19 cellular contexts compared by ENCODE assay signal in genomic region chr11:104892723-104893511, GRCh38. TPM values are rescaled to one million over a fixed set of nuclear protein-coding genes. Genes with fewer than 3 reads are reported as not detected.
DNase-seq lines count a peak whose midpoint lies in the region; ATAC-seq and TF ChIP-seq lines count a peak whose summit lies in the region.
"Had no signal": no experiment of that assay in that cellular context is flagged by ENCODE, and none has a peak within 500 bp of the region (broad histone marks: within the 10 kb centered on the region; RNA-seq: fewer than 3 reads in every experiment).

No MANE protein-coding gene starts in this region.

- TF ChIP-seq CTCF in smooth muscle cell (IDR thresholded peaks at IDR 0.05; ENCODE audit: borderline replicate concordance, insufficient read depth, poor library complexity, severe bottlenecking): no peak

- WGBS in smooth muscle cell (ENCODE audit: low lambda C conversion rate): 10% methylated on average over 3 of the region's 3 CpGs

- H3K9me3 ChIP-seq in smooth muscle cell (replicated peaks; ENCODE audit: low read depth): no peaks in the 10 kb centered on the region
- H3K9me3 ChIP-seq: sigmoid colon, testis had no signal

- H3K4me1 ChIP-seq in smooth muscle cell (ENCODE audit: low read depth): no peaks in the 10 kb centered on the region
- H3K4me1 ChIP-seq: testis had no signal

- no peaks in the 10 kb centered on the region for H4K20me1 ChIP-seq in smooth muscle cell (ENCODE audit: low read depth)

- H3K27me3 ChIP-seq in smooth muscle cell (ENCODE audit: low read depth): no peaks in the 10 kb centered on the region
- H3K27me3 ChIP-seq: sigmoid colon, testis had no signal

- H3K9ac ChIP-seq in smooth muscle cell (ENCODE audit: low read depth): peak overlapping the region; percentile 24

- DNase-seq in HS-27A (ENCODE audit: low read depth) (peak; percentile 5), astrocyte of the hippocampus (ENCODE audit: low read depth, low spot score) (peak; percentile 24), glomerular endothelial cell (ENCODE audit: extremely low read depth, low read depth, low spot score) (peak; percentile 14), smooth muscle cell (lab: John Stamatoyannopoulos, UW; ENCODE audit: unreplicated experiment) (no peak), Kasumi-1 (lab: John Stamatoyannopoulos, UW) (no peak), iPS-NIHi7 (ENCODE audit: extremely low spot score) (no peak)
- DNase-seq in stimulated activated CD4-positive, alpha-beta T cell treated with anti-CD3 and anti-CD28 coated beads, Interleukin-2, amount 100 ng/mL, for 24 hours: no peak
- DNase-seq: activated CD4-positive, alpha-beta T cell treated with anti-CD3 and anti-CD28 coated beads, Interleukin-2, amount 10 ng/mL, durations not matched to agents 7 days and 5 days; activated naive CD8-positive, alpha-beta T cell treated with anti-CD3 and anti-CD28 coated beads for 36 hours; activated T-cell treated with anti-CD3 and anti-CD28 coated beads for 4 hours; Calu3; central memory CD4-positive, alpha-beta T cell; midbrain; NCI-H1930; NCI-H526 treated with DMSO at 0.1 percent for 48 hours; sigmoid colon; stimulated activated CD4-positive, alpha-beta T cell treated with anti-CD3 and anti-CD28 coated beads, Interleukin-4, amount 100 ng/mL, for 4 hours; testis had no signal

- H2AFZ ChIP-seq in smooth muscle cell (ENCODE audit: low read depth): peak overlapping the region; percentile 87

- H3K79me2 ChIP-seq in smooth muscle cell (ENCODE audit: low read depth): no peaks in the 10 kb centered on the region

- H3K27ac ChIP-seq in smooth muscle cell (ENCODE audit: low read depth): peak overlapping the region; percentile 75
- H3K27ac ChIP-seq: sigmoid colon had no signal

- H3K36me3 ChIP-seq in smooth muscle cell (ENCODE audit: low read depth): no peaks in the 10 kb centered on the region
- H3K36me3 ChIP-seq: sigmoid colon had no signal

- no peak for ATAC-seq in GM19452 (IDR thresholded peaks at IDR 0.05; ENCODE audit: unreplicated experiment)

- peaks cover 6% of the 10 kb centered on the region for H3F3A ChIP-seq in smooth muscle cell (ENCODE audit: low read depth)

- H3K4me3 ChIP-seq in smooth muscle cell: no peak overlapping the region
- H3K4me3 ChIP-seq: sigmoid colon, testis had no signal

- H3K4me2 ChIP-seq in smooth muscle cell: peak overlapping the region; percentile 52

RNA-seq across cellular contexts. Expression of gene CASP12, which starts 5.3 kb away (rescaled TPM):
- 1.0 and 3.0 TPM in 2 replicates for total RNA-seq in glomerular endothelial cell
- not detected in 2 replicates for total RNA-seq in smooth muscle cell
- 0.23 TPM in 1 of 2 replicates, not detected in the other for polyA plus RNA-seq in smooth muscle cell
- total RNA-seq: activated CD4-positive, alpha-beta T cell treated with anti-CD3 and anti-CD28 coated beads, Interleukin-2, amount 10 ng/mL, durations not matched to agents 7 days and 5 days; activated naive CD8-positive, alpha-beta T cell treated with anti-CD3 and anti-CD28 coated beads for 36 hours; Calu3 had no signal

Comparison
In these comparisons a context has a peak if more than half of its experiments do, and no peak if none do; other contexts are left out.
1. DNase-seq: peak in HS-27A (single experiment), astrocyte of the hippocampus (single experiment) and glomerular endothelial cell (single experiment); none in smooth muscle cell (single experiment), Kasumi-1 (0 of 2), iPS-NIHi7 (single experiment) and stimulated activated CD4-positive, alpha-beta T cell treated with anti-CD3 and anti-CD28 coated beads, Interleukin-2, amount 100 ng/mL, for 24 hours (0 of 2).